ENCODE assay signal across 17 cellular contexts in the genomic region with DNA sequence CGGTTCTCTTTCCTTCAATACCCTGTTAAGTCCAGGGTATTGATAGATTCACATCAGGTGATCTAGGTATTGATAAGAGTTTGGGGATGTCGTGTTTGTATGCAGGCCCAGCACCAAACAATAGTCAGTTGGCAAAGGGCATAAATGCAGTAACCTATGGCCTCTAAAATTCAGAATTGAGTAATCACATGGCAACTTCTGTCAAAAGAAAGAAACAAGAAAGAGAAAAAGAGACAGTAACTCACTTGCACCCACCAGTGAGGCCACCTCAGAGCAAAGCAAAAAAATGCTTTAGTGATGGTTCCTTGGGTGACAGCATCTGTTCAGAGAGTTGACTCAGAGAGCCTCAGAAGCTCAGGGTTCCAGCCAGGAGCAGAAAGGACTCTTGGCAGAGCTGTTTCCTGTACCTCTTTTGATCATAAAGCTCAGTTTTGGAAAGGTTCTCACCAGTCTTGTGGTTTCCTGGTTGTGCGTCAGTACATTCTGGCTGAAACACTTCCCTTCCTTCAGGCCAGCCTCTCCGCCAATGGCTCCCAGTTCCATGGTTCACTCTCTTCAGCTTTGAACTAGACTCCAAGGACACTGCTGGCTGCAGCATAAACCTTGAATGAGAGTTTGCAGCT.
DNase-seq lines count a peak whose midpoint lies in the region; ATAC-seq and TF ChIP-seq lines count a peak whose summit lies in the region.
"Had no signal": no experiment of that assay in that cellular context is flagged by ENCODE, and none has a peak within 500 bp of the region (broad histone marks: within the 10 kb centered on the region; RNA-seq: fewer than 3 reads in every experiment).

No MANE protein-coding gene starts in this region.

- H3K4me1 ChIP-seq in adipocyte (ENCODE audit: control insufficient read depth, insufficient read depth, low read length) (peaks cover 28% of the 10 kb centered on the region), suprapubic skin (no peaks in the 10 kb centered on the region)
- H3K4me1 ChIP-seq: colonic mucosa had no signal

- TF ChIP-seq POLR2A in suprapubic skin (IDR thresholded peaks at IDR 0.05) = no peak

- no peak for ATAC-seq in HG03025 (IDR thresholded peaks at IDR 0.05; ENCODE audit: low FRiP score, unreplicated experiment)
- ATAC-seq in GM18498 (IDR thresholded peaks at IDR 0.05; ENCODE audit: unreplicated experiment) = no peak
- no peak for ATAC-seq in GM19395 (IDR thresholded peaks at IDR 0.05; ENCODE audit: unreplicated experiment)
- ATAC-seq: natural killer cell had no signal

- H3K9ac ChIP-seq in adipocyte (ENCODE audit: low read length) = peak overlapping the region; percentile 27

- H3K4me3 ChIP-seq in adipocyte (ENCODE audit: low read length) (no peak overlapping the region), suprapubic skin (no peak overlapping the region)
- H3K4me3 ChIP-seq: colonic mucosa, smooth muscle cell, tibial artery had no signal

- H3K9me3 ChIP-seq in adipocyte (ENCODE audit: control insufficient read depth, low read length) (no peaks in the 10 kb centered on the region), suprapubic skin (no peaks in the 10 kb centered on the region)
- H3K9me3 ChIP-seq: colonic mucosa, tibial artery had no signal

- H3K27me3 ChIP-seq in adipocyte (replicated peaks; ENCODE audit: control insufficient read depth, insufficient read depth, low read length) = no peaks in the 10 kb centered on the region
- H3K27me3 ChIP-seq in suprapubic skin = no peaks in the 10 kb centered on the region
- H3K27me3 ChIP-seq: colonic mucosa, tibial artery had no signal

- WGBS in suprapubic skin = 82% methylated on average over 3 of the region's 4 CpGs

- TF ChIP-seq CTCF in suprapubic skin (IDR thresholded peaks at IDR 0.05) = no peak

- no peak for TF ChIP-seq EP300 in suprapubic skin (IDR thresholded peaks at IDR 0.05)

- DNase-seq in A172 (ENCODE audit: low spot score) (peak; percentile 89), GM04504 (ENCODE audit: low read depth) (peak; percentile 95), adipocyte (ENCODE audit: low read depth) (peak; percentile 27), hepatic stellate cell (ENCODE audit: low spot score) (peak; percentile 2), suprapubic skin (ENCODE audit: low spot score in 2 of 2) (no peak)
- DNase-seq: activated CD8-positive, alpha-beta memory T cell treated with anti-CD3 and anti-CD28 coated beads for 24 hours; activated naive CD4-positive, alpha-beta T cell treated with Interleukin-2 at 50 U/mL for 16 hours; AML-193; colonic mucosa; kidney glomerular epithelial cell; natural killer cell; NCI-H2107 had no signal

- H3K27ac ChIP-seq in suprapubic skin = no peak overlapping the region
- H3K27ac ChIP-seq: colonic mucosa had no signal

- H3K36me3 ChIP-seq in adipocyte (ENCODE audit: control insufficient read depth, insufficient read depth, low read length, severe bottlenecking) (no peaks in the 10 kb centered on the region), suprapubic skin (no peaks in the 10 kb centered on the region)
- H3K36me3 ChIP-seq: colonic mucosa, tibial artery had no signal

Comparison
In these comparisons a context has a peak if more than half of its experiments do, and no peak if none do; other contexts are left out.
1. DNase-seq: peak in A172 (single experiment), GM04504 (single experiment), adipocyte (single experiment) and hepatic stellate cell (single experiment); none in suprapubic skin (0 of 2).